In genomic region chr5:27868292-27868691, GRCh38 we compare ENCODE assay signal across 22 cellular contexts.
DNase-seq lines count a peak whose midpoint lies in the region; ATAC-seq, FAIRE-seq and TF ChIP-seq lines count a peak whose summit lies in the region.
"Had no signal": no experiment of that assay in that cellular context is flagged by ENCODE, and none has a peak within 500 bp of the region (broad histone marks: within the 10 kb centered on the region; RNA-seq: fewer than 3 reads in every experiment).

No MANE protein-coding gene starts in this region.

- H3K9me1 ChIP-seq in K562 (ENCODE audit: control insufficient read depth, insufficient read depth, low read length), result no peaks in the 10 kb centered on the region

- TF ChIP-seq RAD21 in K562 (CRISPR knock-in tag; conservative IDR thresholded peaks at IDR 0.05 in 1 of 2, IDR thresholded peaks at IDR 0.05 in 1 of 2), result no peak

- H3K9ac ChIP-seq in K562 (ENCODE audit: insufficient read depth in 1 of 2, low read depth in 2 of 2, low read length in 2 of 2), result no peak overlapping the region
- H3K9ac ChIP-seq: BLaER1 had no signal

- H3K79me2 ChIP-seq in K562 (ENCODE audit: control insufficient read depth, insufficient read depth, low read length), result no peaks in the 10 kb centered on the region

- TF ChIP-seq CTCF in K562 (IDR thresholded peaks at IDR 0.05 in 2 of 3, conservative IDR thresholded peaks at IDR 0.05 in 1 of 3; ENCODE audit: insufficient read depth in 2 of 3, low read depth in 1 of 3, low read length in 3 of 3), result no peak
- TF ChIP-seq CTCF in brain microvascular endothelial cell (IDR thresholded peaks at IDR 0.05; ENCODE audit: low read depth, low read length, missing control alignments), result no peak

- H4K20me1 ChIP-seq in K562 (replicated peaks; ENCODE audit: control insufficient read depth, insufficient read depth, low read length), result no peaks in the 10 kb centered on the region
- H4K20me1 ChIP-seq: BLaER1 had no signal

- intact Hi-C loops in K562 (cut with micrococcal nuclease), result no loop called here

- no peaks in the 10 kb centered on the region for H3K36me3 ChIP-seq in K562 (ENCODE audit: control insufficient read depth, insufficient read depth, low read length)
- no peaks in the 10 kb centered on the region for H3K36me3 ChIP-seq in small intestine (ENCODE audit: control insufficient read depth in 2 of 2, insufficient read depth in 2 of 2, low read length in 2 of 2)
- no peaks in the 10 kb centered on the region for H3K36me3 ChIP-seq in brain microvascular endothelial cell (replicated peaks)
- H3K36me3 ChIP-seq: BLaER1, HAP-1 had no signal

- H3K9me3 ChIP-seq in K562 (replicated peaks; ENCODE audit: control insufficient read depth, insufficient read depth, low read depth, low read length), result peaks cover 2% of the 10 kb centered on the region; the same call in 1 of the 2 replicates
- no peaks in the 10 kb centered on the region for H3K9me3 ChIP-seq in small intestine (ENCODE audit: control insufficient read depth, low read depth)
- H3K9me3 ChIP-seq: BLaER1, Caco-2, HAP-1 had no signal

- no peak for TF ChIP-seq EP300 in K562 (IDR thresholded peaks at IDR 0.05; ENCODE audit: low read length)

- no TSS peak for BruUV-seq in K562 (replicated peaks; lab: Mats Ljungman, UMichigan)

- H3K4me3 ChIP-seq in K562 (no peak overlapping the region), small intestine (ENCODE audit: low read depth in 1 of 2, low read length in 2 of 2) (no peak overlapping the region), brain microvascular endothelial cell (ENCODE audit: low read depth, low read length) (no peak overlapping the region)
- H3K4me3 ChIP-seq: BLaER1, HAP-1 had no signal

- FAIRE-seq in A204.1 (lab: Jason Lieb, UNC) (peak; percentile 61), HTR-8/SVneo (lab: Jason Lieb, UNC) (peak; percentile 16), K562 (lab: Jason Lieb, UNC) (no peak), small intestine (lab: Jason Lieb, UNC) (peak; percentile 51)
- FAIRE-seq: G401.6, GM12892, H54 had no signal

- in situ Hi-C loops in K562 (cut with MboI) (no loop called here), brain microvascular endothelial cell (cut with HindIII; ENCODE audit: low pct_ligation_motif_present, low sequenced_read_pairs) (no loop called here)

- no peak for TF ChIP-seq POLR2A in K562 (conservative IDR thresholded peaks at IDR 0.05)

- WGBS in K562 (ENCODE audit: insufficient coverage, low coverage, missing lambda C conversion rate), result 0% methylated on average over 2 of the region's 2 CpGs
- 91 to 97% (median 93%) methylated on average over 2 of the region's 2 CpGs for WGBS in small intestine, 3 donors

- H3K4me1 ChIP-seq in K562 (replicated peaks in 1 of 2; ENCODE audit: control insufficient read depth in 2 of 2, insufficient read depth in 2 of 2, low read length in 2 of 2) (no peaks in the 10 kb centered on the region), small intestine (ENCODE audit: control insufficient read depth in 2 of 2, insufficient read depth in 1 of 2, low read depth in 1 of 2, low read length in 1 of 2) (no peaks in the 10 kb centered on the region)
- H3K4me1 ChIP-seq: BLaER1, Caco-2, HAP-1 had no signal

- H2AFZ ChIP-seq in K562 (ENCODE audit: low read depth, low read length), result no peak overlapping the region

- H3K4me2 ChIP-seq in K562 (ENCODE audit: insufficient read depth, low read length), result no peak overlapping the region
- H3K4me2 ChIP-seq: BLaER1 had no signal

- H3K27me3 ChIP-seq in K562 (ENCODE audit: control insufficient read depth in 2 of 2, insufficient read depth in 2 of 2, low read length in 2 of 2), result no peaks in the 10 kb centered on the region
- no peaks in the 10 kb centered on the region for H3K27me3 ChIP-seq in small intestine (ENCODE audit: control insufficient read depth in 2 of 2, insufficient read depth in 2 of 2, low read length in 2 of 2)
- H3K27me3 ChIP-seq in brain microvascular endothelial cell (replicated peaks), result no peaks in the 10 kb centered on the region
- H3K27me3 ChIP-seq: BLaER1 had no signal

- DNase-seq in HTR-8/SVneo (ENCODE audit: insufficient read length, low spot score) (no peak), K562 (ENCODE audit: extremely low read depth in 1 of 4, low spot score in 3 of 4) (no peak), small intestine (no peak), midbrain (lab: John Stamatoyannopoulos, UW) (no peak), brain microvascular endothelial cell (no peak)
- DNase-seq in activated naive CD4-positive, alpha-beta T cell treated with anti-CD3 and anti-CD28 coated beads, Interleukin-2, amount 50 U/mL, for 72 hours (ENCODE audit: low spot score in 2 of 2), result no peak
- DNase-seq: 8988T; Caco-2; CD4-positive, CD25-positive, alpha-beta regulatory T cell; CD8-positive, alpha-beta T cell; DMS153; DND-41; GOT3; HFFc6 had no signal

- POLR2A ChIA-PET in K562 (lab: Yijun Ruan, JAX), result no interaction called here

- CTCF ChIA-PET in K562 (lab: Yijun Ruan, JAX; ENCODE audit: low intra/inter-chr PET ratio), result no interaction called here

- H3K36me3 Mint-ChIP-seq in activated naive CD4-positive, alpha-beta T cell treated with anti-CD3 and anti-CD28 coated beads, Interleukin-2, amount 50 U/mL, for 72 hours, result peaks cover 0 to 8% of the 10 kb centered on the region in 2 donors
- H3K36me3 Mint-ChIP-seq: CD8-positive, alpha-beta T cell had no signal

- no peak for ATAC-seq in K562
- no peak for ATAC-seq in activated naive CD4-positive, alpha-beta T cell treated with anti-CD3 and anti-CD28 coated beads, Interleukin-2, amount 50 U/mL, for 72 hours
- ATAC-seq: CD8-positive, alpha-beta T cell had no signal

- H3K27ac ChIP-seq in K562 (ENCODE audit: extremely low read depth, low read depth, low read length), result no peak overlapping the region
- no peak overlapping the region for H3K27ac ChIP-seq in small intestine (ENCODE audit: low read depth in 1 of 2, low read length in 1 of 2)
- H3K27ac ChIP-seq in brain microvascular endothelial cell, result no peak overlapping the region
- H3K27ac ChIP-seq: BLaER1, C4-2B had no signal

- peaks cover 18 to 26% of the 10 kb centered on the region in 2 donors for H3K9me3 Mint-ChIP-seq in activated naive CD4-positive, alpha-beta T cell treated with anti-CD3 and anti-CD28 coated beads, Interleukin-2, amount 50 U/mL, for 72 hours

- no peak overlapping the region for H3K27ac Mint-ChIP-seq in activated naive CD4-positive, alpha-beta T cell treated with anti-CD3 and anti-CD28 coated beads, Interleukin-2, amount 50 U/mL, for 72 hours
- H3K27ac Mint-ChIP-seq: B cell; CD4-positive, CD25-positive, alpha-beta regulatory T cell; CD8-positive, alpha-beta T cell; HFFc6 had no signal

TF ChIP-seq in K562, 482 proteins besides CTCF, POLR2A, EP300 and RAD21:
- TF ChIP-seq PHF20 (IDR thresholded peaks at IDR 0.05; ENCODE audit: partially characterized antibody) (no peak), ZNF316 (IDR thresholded peaks at IDR 0.05) (peak; percentile 45; the same call in 1 of the 2 replicates)
